In the genomic region with DNA sequence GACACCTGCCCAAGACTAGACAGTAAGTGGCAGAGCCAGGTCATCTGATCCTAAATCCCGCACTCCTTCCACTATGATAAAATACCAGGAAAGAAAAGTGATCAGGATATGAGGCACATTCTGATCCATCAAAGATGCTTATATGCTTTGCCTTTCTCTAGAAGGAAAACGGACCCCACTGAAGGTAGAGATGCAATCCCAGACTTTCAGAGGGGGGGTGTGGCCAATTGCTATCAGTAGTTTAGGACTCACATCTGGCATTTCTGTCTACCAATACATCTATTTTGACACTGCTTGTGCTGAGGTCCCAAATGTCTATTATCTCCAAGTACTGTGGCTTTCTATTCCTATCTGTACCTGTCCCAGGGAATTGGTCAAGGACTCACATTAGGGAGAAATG, we compare ENCODE assay signal across 1 cellular context.
TF ChIP-seq lines count a peak whose summit lies in the region.

No MANE protein-coding gene starts in this region.

TF ChIP-seq in IMR-90, 13 proteins besides CTCF, POLR2A, EP300 and RAD21 (continued from another document):
- TF ChIP-seq CHD1 (IDR thresholded peaks at IDR 0.05; ENCODE audit: low read depth, low read length) (no peak), MXI1 (IDR thresholded peaks at IDR 0.05; ENCODE audit: borderline replicate concordance, low read depth, low read length) (no peak), RFX5 (IDR thresholded peaks at IDR 0.05; ENCODE audit: low read depth, low read length) (no peak), FOS (IDR thresholded peaks at IDR 0.05; ENCODE audit: low read depth, low read length) (no peak), MAFK (IDR thresholded peaks at IDR 0.05; ENCODE audit: low read depth, low read length) (no peak), BHLHE40 (IDR thresholded peaks at IDR 0.05; ENCODE audit: low read depth, low read length) (no peak), CEBPB (IDR thresholded peaks at IDR 0.05; ENCODE audit: low read depth, low read length) (no peak), RCOR1 (IDR thresholded peaks at IDR 0.05; ENCODE audit: insufficient replicate concordance, low read length) (no peak), SMC3 (IDR thresholded peaks at IDR 0.05; ENCODE audit: low read depth, low read length) (no peak), NFE2L2 (IDR thresholded peaks at IDR 0.05; ENCODE audit: low read depth, low read length) (no peak)
- TF ChIP-seq, protein P1, sequence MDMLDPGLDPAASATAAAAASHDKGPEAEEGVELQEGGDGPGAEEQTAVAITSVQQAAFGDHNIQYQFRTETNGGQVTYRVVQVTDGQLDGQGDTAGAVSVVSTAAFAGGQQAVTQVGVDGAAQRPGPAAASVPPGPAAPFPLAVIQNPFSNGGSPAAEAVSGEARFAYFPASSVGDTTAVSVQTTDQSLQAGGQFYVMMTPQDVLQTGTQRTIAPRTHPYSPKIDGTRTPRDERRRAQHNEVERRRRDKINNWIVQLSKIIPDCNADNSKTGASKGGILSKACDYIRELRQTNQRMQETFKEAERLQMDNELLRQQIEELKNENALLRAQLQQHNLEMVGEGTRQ (IDR thresholded peaks at IDR 0.05; ENCODE audit: low read depth, low read length) = no peak
- TF ChIP-seq, protein P2, sequence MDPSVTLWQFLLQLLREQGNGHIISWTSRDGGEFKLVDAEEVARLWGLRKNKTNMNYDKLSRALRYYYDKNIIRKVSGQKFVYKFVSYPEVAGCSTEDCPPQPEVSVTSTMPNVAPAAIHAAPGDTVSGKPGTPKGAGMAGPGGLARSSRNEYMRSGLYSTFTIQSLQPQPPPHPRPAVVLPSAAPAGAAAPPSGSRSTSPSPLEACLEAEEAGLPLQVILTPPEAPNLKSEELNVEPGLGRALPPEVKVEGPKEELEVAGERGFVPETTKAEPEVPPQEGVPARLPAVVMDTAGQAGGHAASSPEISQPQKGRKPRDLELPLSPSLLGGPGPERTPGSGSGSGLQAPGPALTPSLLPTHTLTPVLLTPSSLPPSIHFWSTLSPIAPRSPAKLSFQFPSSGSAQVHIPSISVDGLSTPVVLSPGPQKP (IDR thresholded peaks at IDR 0.05; ENCODE audit: borderline replicate concordance, low read depth, low read length) = no peak
